In the genomic region with DNA sequence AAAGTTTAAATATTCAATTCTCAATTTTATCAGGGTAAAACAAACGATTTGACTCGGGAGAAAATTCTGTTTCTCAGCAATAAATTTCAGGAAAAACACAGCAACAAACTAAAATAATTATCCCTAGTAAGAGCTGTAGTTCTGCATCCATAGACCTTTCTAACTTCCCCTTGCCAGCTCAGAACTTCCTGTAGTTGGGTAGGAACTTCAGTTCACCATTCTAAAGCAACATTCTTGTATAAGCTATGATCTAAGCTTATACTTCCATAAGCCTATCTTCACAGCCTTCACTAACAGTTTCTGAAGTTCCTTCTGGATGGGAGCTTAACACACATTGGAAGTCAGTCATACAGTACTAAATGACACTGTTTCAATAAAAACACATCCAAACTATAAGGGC, we compare ENCODE assay signal across 15 cellular contexts.
"Had no signal": no experiment of that assay in that cellular context is flagged by ENCODE, and none has a peak within 500 bp of the region (broad histone marks: within the 10 kb centered on the region; RNA-seq: fewer than 3 reads in every experiment).

No MANE protein-coding gene starts in this region.

- H3K27ac Mint-ChIP-seq: activated CD8-positive, alpha-beta memory T cell treated with anti-CD3 and anti-CD28 coated beads, Interleukin-2, amount 10 ng/mL, durations not matched to agents 7 days and 5 days; activated naive CD4-positive, alpha-beta T cell treated with anti-CD3 and anti-CD28 coated beads, Interleukin-2, amount 50 U/mL, for 24 hours had no signal

- H3K9me3 Mint-ChIP-seq: activated naive CD4-positive, alpha-beta T cell treated with anti-CD3 and anti-CD28 coated beads, Interleukin-2, amount 50 U/mL, for 24 hours; activated T-cell treated with anti-CD3 and anti-CD28 coated beads, Interleukin-2, amount 50 U/mL, for 4 hours; naive thymus-derived CD8-positive, alpha-beta T cell had no signal

- DNase-seq: activated CD4-positive, alpha-beta T cell treated with anti-CD3 and anti-CD28 coated beads for 1 hour; activated CD4-positive, alpha-beta T cell treated with anti-CD3 and anti-CD28 coated beads, Interleukin-2, amount 50 U/mL, for 4 hours; activated CD8-positive, alpha-beta memory T cell treated with anti-CD3 and anti-CD28 coated beads, Interleukin-2, amount 10 ng/mL, durations not matched to agents 7 days and 5 days; activated effector memory CD4-positive, alpha-beta T cell treated with anti-CD3 and anti-CD28 coated beads, Interleukin-2, amount 50 U/mL, for 16 hours; activated T-cell treated with anti-CD3 and anti-CD28 coated beads, Interleukin-2, amount 50 U/mL, for 4 hours; adrenal gland; effector CD4-positive, alpha-beta T cell; esophagus squamous epithelium; hippocampal formation; mesenchymal stem cell; naive thymus-derived CD8-positive, alpha-beta T cell; stimulated activated CD4-positive, alpha-beta T cell treated with anti-CD3 and anti-CD28 coated beads, Interleukin-12 subunit alpha, Interleukin-12 subunit beta, amount 100 ng/mL, for 4 hours; stimulated activated CD4-positive, alpha-beta T cell treated with anti-CD3 and anti-CD28 coated beads, Interleukin-2, amount 100 ng/mL, for 24 hours had no signal

- ATAC-seq: activated CD8-positive, alpha-beta memory T cell treated with anti-CD3 and anti-CD28 coated beads, Interleukin-2, amount 10 ng/mL, durations not matched to agents 7 days and 5 days; activated T-cell treated with anti-CD3 and anti-CD28 coated beads, Interleukin-2, amount 50 U/mL, for 4 hours; left lobe of liver; naive thymus-derived CD8-positive, alpha-beta T cell had no signal

- H3K4me3 Mint-ChIP-seq: activated CD8-positive, alpha-beta memory T cell treated with anti-CD3 and anti-CD28 coated beads, Interleukin-2, amount 10 ng/mL, durations not matched to agents 7 days and 5 days; activated naive CD4-positive, alpha-beta T cell treated with anti-CD3 and anti-CD28 coated beads, Interleukin-2, amount 50 U/mL, for 24 hours; activated T-cell treated with anti-CD3 and anti-CD28 coated beads, Interleukin-2, amount 50 U/mL, for 4 hours; naive thymus-derived CD8-positive, alpha-beta T cell had no signal

- H3K4me1 Mint-ChIP-seq: activated naive CD4-positive, alpha-beta T cell treated with anti-CD3 and anti-CD28 coated beads, Interleukin-2, amount 50 U/mL, for 24 hours had no signal

- H3K27me3 Mint-ChIP-seq: activated CD8-positive, alpha-beta memory T cell treated with anti-CD3 and anti-CD28 coated beads, Interleukin-2, amount 10 ng/mL, durations not matched to agents 7 days and 5 days; activated naive CD4-positive, alpha-beta T cell treated with anti-CD3 and anti-CD28 coated beads, Interleukin-2, amount 50 U/mL, for 24 hours; naive thymus-derived CD8-positive, alpha-beta T cell had no signal
